8 cellular contexts compared by ENCODE assay signal in the genomic region with DNA sequence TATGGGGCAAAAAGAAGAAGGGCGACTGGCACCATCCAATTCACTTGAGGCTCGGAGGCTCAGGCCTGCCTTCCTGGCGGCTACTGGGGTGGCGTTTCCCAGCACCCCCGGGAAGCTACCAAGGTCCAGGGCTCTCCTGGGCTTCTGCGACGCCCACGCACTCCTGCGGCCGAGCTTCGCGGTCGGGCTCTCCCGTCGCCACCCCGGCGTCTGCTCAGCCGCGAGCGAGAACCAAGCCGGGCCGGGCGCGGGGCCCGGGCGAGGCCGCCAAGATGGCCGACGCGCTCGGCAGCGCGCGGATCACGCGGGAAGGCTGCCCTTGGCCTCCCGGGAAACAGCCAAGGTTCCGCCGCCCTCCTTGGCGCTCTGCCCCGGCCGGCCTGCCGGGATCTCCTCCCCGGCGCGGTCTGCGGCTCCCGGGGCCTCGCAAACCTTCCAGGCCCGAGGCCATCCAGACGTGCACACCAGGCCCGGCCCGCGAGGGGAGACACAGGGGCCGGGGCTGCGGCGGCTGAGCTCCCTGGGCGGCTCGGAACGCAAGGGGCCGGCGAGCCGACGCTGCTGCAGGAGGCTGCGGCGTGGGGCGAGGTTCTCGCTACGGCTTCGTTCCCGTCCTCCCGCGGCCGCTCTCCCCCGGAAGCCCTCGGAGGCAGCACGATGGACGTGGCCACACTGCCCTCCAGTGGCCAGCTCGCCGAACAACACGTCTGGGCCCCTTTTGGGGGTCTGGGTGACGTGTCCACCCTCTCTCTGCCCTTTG. TPM values are rescaled to one million over a fixed set of nuclear protein-coding genes. Genes with fewer than 3 reads are reported as not detected.
DNase-seq lines count a peak whose midpoint lies in the region; ATAC-seq and TF ChIP-seq lines count a peak whose summit lies in the region.

No MANE protein-coding gene starts in this region.

- POLR2A ChIA-PET in activated CD4-positive, alpha-beta memory T cell treated with anti-CD3 and anti-CD28 coated beads for 36 hours (lab: Charles Lee), result interaction anchor here (0.7 to 9.3 kb wide), 10 partner anchors 18 to 1000 kb away, joined by 3 to 163 read pairs (median 4); partner anchors contain the start of genes ZFP36L1 and ZFYVE26

- H3K9me3 ChIP-seq in BLaER1 treated with 17β-estradiol and CSF1 and Interleukin-3, amounts not matched to agents 10 nM and 100 nM (replicated peaks in 1 of 11), result no peaks in the 10 kb centered on the region
- H3K9me3 ChIP-seq in lower lobe of right lung, result no peaks in the 10 kb centered on the region

- peak overlapping the region; percentile 49 to 77 (median 64) for H3K4me3 ChIP-seq in BLaER1 treated with 17β-estradiol and CSF1 and Interleukin-3, amounts not matched to agents 10 nM and 100 nM
- H3K4me3 ChIP-seq in dorsolateral prefrontal cortex (peak overlapping the region; percentile 40 to 79 (median 64)), lower lobe of right lung (peak overlapping the region; percentile 62)

- no peaks in the 10 kb centered on the region for H3K36me3 Mint-ChIP-seq in activated CD4-positive, alpha-beta memory T cell treated with anti-CD3 and anti-CD28 coated beads for 36 hours

- H3K4me2 ChIP-seq in BLaER1 treated with 17β-estradiol and CSF1 and Interleukin-3, amounts not matched to agents 10 nM and 100 nM, result peak overlapping the region; percentile 89 to 100 (median 98)

- no peaks in the 10 kb centered on the region for H3K9me3 Mint-ChIP-seq in activated CD4-positive, alpha-beta memory T cell treated with anti-CD3 and anti-CD28 coated beads for 36 hours

- no peaks in the 10 kb centered on the region for H3K27me3 Mint-ChIP-seq in activated CD4-positive, alpha-beta memory T cell treated with anti-CD3 and anti-CD28 coated beads for 36 hours

- CTCF ChIA-PET in activated CD4-positive, alpha-beta memory T cell treated with anti-CD3 and anti-CD28 coated beads for 36 hours (lab: Charles Lee), result interaction anchor here (0.5 to 12.7 kb wide), 35 partner anchors 9 to 1142 kb away, joined by 3 to 218 read pairs (median 5); partner anchors contain the start of genes VTI1B and ZFP36L1

- DNase-seq in GM19238 (ENCODE audit: insufficient read length, low spot score) (peak; percentile 87), NCI-H69 (lab: John Stamatoyannopoulos, UW) (peak; percentile 94), dorsolateral prefrontal cortex (peak; percentile 71 to 90 (median 85)), lower lobe of right lung (peak; percentile 95)
- peak; percentile 93 for DNase-seq in activated CD4-positive, alpha-beta memory T cell treated with anti-CD3 and anti-CD28 coated beads for 36 hours
- peak; percentile 79 to 89 (median 85) for DNase-seq in stimulated activated CD4-positive, alpha-beta T cell treated with anti-CD3 and anti-CD28 coated beads, TNF-alpha, amount 100 ng/mL, for 1 hour (ENCODE audit: low read depth in 3 of 3, low spot score in 1 of 3)

- peak; percentile 87 to 100 (median 98) for TF ChIP-seq CTCF in dorsolateral prefrontal cortex (IDR thresholded peaks at IDR 0.05 in 54 of 56, conservative IDR thresholded peaks at IDR 0.05 in 2 of 56; ENCODE audit: low read depth in 1 of 56, partially characterized antibody in 56 of 56)
- TF ChIP-seq CTCF in lower lobe of right lung (IDR thresholded peaks at IDR 0.05), result peak; percentile 96

- peaks cover 0 to 11% (median 0%) of the 10 kb centered on the region in 11 experiments; a peak in 2 of 22 replicates for H4K20me1 ChIP-seq in BLaER1 treated with 17β-estradiol and CSF1 and Interleukin-3, amounts not matched to agents 10 nM and 100 nM

- H3K4me3 Mint-ChIP-seq in activated CD4-positive, alpha-beta memory T cell treated with anti-CD3 and anti-CD28 coated beads for 36 hours, result peak overlapping the region; percentile 77

- intact Hi-C loops in activated CD4-positive, alpha-beta memory T cell treated with anti-CD3 and anti-CD28 coated beads for 36 hours (cut with micrococcal nuclease), result loop anchor here (1.0 to 10.0 kb wide), 7 partner anchors 20 to 1002 kb away; partner anchors contain the start of genes RAD51B and ZFYVE26
- intact Hi-C loops in dorsolateral prefrontal cortex (cut with DNase I) (loop anchor here (1.0 to 5.0 kb wide), 4 partner anchors 568 to 979 kb away; no protein-coding TSS in a partner anchor), lower lobe of right lung (cut with DNase I) (no loop called here)

- H3K9ac ChIP-seq in BLaER1 treated with 17β-estradiol and CSF1 and Interleukin-3, amounts not matched to agents 10 nM and 100 nM, result peak overlapping the region; percentile 92 to 99 (median 98)

- no peaks in the 10 kb centered on the region for H3K36me3 ChIP-seq in BLaER1 treated with 17β-estradiol and CSF1 and Interleukin-3, amounts not matched to agents 10 nM and 100 nM
- H3K36me3 ChIP-seq in lower lobe of right lung, result no peaks in the 10 kb centered on the region

- peaks cover 70% of the 10 kb centered on the region for H3K4me1 Mint-ChIP-seq in activated CD4-positive, alpha-beta memory T cell treated with anti-CD3 and anti-CD28 coated beads for 36 hours (ENCODE audit: low read depth)

- peaks cover 78 to 92% (median 86%) of the 10 kb centered on the region in 10 experiments for H3K4me1 ChIP-seq in BLaER1 treated with 17β-estradiol and CSF1 and Interleukin-3, amounts not matched to agents 10 nM and 100 nM
- H3K4me1 ChIP-seq in lower lobe of right lung, result peaks cover 61% of the 10 kb centered on the region

- no peaks in the 10 kb centered on the region for H3K27me3 ChIP-seq in BLaER1 treated with 17β-estradiol and CSF1 and Interleukin-3, amounts not matched to agents 10 nM and 100 nM
- no peaks in the 10 kb centered on the region for H3K27me3 ChIP-seq in dorsolateral prefrontal cortex
- H3K27me3 ChIP-seq in lower lobe of right lung (ENCODE audit: low read depth), result no peaks in the 10 kb centered on the region

- H3K27ac ChIP-seq in BLaER1 treated with 17β-estradiol and CSF1 and Interleukin-3, amounts not matched to agents 10 nM and 100 nM, result peak overlapping the region; percentile 97 to 100 (median 99)
- H3K27ac ChIP-seq in dorsolateral prefrontal cortex, result peak overlapping the region; percentile 74 to 100 (median 99)
- H3K27ac ChIP-seq in lower lobe of right lung, result peak overlapping the region; percentile 100

- H3K27ac Mint-ChIP-seq in activated CD4-positive, alpha-beta memory T cell treated with anti-CD3 and anti-CD28 coated beads for 36 hours, result peak overlapping the region; percentile 93

- ATAC-seq in HG03457 (IDR thresholded peaks at IDR 0.05; ENCODE audit: unreplicated experiment) (peak; percentile 30), lower lobe of right lung (peak; percentile 94 to 96)

RNA-seq across cellular contexts. Expression of gene ZFP36L1, which starts 23.5 kb away (rescaled TPM):
- total RNA-seq in activated CD4-positive, alpha-beta memory T cell treated with anti-CD3 and anti-CD28 coated beads for 36 hours, result 100 to 1,000 TPM; 103 to 107 TPM
- total RNA-seq in dorsolateral prefrontal cortex, result 100 to 1,000 TPM in 78 of 120 experiments, 10 to 100 TPM in 42; 50.7 to 283 (median 111) TPM
- total RNA-seq in lower lobe of right lung, result 199 TPM

Comparison
In these comparisons a context has a peak if more than half of its experiments do, and no peak if none do; other contexts are left out.
1. Peak in every context shown above with its lines: DNase-seq, ATAC-seq, H3K4me3 ChIP-seq and H3K27ac ChIP-seq.